15 cellular contexts compared by ENCODE assay signal in the genomic region with DNA sequence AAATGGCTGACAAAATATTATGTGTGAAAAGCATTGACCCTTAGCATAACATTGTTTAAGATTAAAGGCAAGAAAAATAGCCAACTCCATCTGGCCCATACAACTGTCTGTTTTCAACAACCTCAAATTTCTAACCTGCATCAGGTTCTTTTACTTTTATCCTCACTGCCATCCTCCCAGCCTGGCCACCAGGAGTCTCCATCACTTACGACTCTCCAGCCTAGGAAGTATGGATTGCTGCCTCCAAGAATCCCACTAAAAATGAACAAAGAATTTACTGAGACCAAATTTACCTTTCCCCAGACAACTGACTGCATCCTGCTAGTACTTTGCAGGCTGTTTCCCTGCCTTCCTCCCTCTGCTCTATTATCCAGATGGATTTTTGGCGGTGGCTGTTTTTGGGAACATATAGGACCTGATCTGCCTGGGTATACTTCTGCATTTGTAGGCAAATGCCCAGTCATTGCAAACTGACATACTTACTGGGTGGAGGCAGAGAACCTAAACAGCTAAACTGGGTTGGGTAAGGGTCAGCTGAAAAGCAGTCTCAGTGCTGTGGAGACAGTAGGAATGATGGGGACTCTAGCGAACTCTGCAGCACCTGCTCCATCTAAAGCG.
A peak's percentile ranks its signal among the peaks of the same experiment; 100 is the strongest.
DNase-seq lines count a peak whose midpoint lies in the region; ATAC-seq and TF ChIP-seq lines count a peak whose summit lies in the region.
"Had no signal": no experiment of that assay in that cellular context is flagged by ENCODE, and none has a peak within 500 bp of the region (broad histone marks: within the 10 kb centered on the region; RNA-seq: fewer than 3 reads in every experiment).

No MANE protein-coding gene starts in this region.

- no peaks in the 10 kb centered on the region for H3K27me3 ChIP-seq in BE2C
- H3K27me3 ChIP-seq in neural progenitor cell = no peaks in the 10 kb centered on the region
- no peaks in the 10 kb centered on the region for H3K27me3 ChIP-seq in neuronal stem cell (ENCODE audit: control insufficient read depth in 3 of 3, insufficient read depth in 3 of 3, low read depth in 1 of 3, low read length in 3 of 3)
- H3K27me3 ChIP-seq: spleen had no signal

- H2BK15ac ChIP-seq in neuronal stem cell (ENCODE audit: low read length) = no peak overlapping the region

- H2AFZ ChIP-seq in neural progenitor cell (replicated peaks) = no peak overlapping the region
- H2AFZ ChIP-seq in neuronal stem cell (ENCODE audit: low read length) = no peak overlapping the region

- peaks cover 6% of the 10 kb centered on the region for H3K36me3 ChIP-seq in BE2C
- H3K36me3 ChIP-seq in neural progenitor cell = peaks cover 4% of the 10 kb centered on the region
- peaks cover 6 to 95% of the 10 kb centered on the region in 2 donors for H3K36me3 ChIP-seq in neuronal stem cell (replicated peaks in 1 of 2; ENCODE audit: control insufficient read depth in 2 of 2, insufficient read depth in 2 of 2, low read length in 2 of 2)

- ATAC-seq in GM21619 (IDR thresholded peaks at IDR 0.05; ENCODE audit: unreplicated experiment) (no peak), GM21381 (IDR thresholded peaks at IDR 0.05; ENCODE audit: unreplicated experiment) (no peak)

- H3K14ac ChIP-seq in neuronal stem cell (ENCODE audit: low read length) = no peak overlapping the region

- H4K20me1 ChIP-seq in neural progenitor cell (ENCODE audit: low read depth) = no peaks in the 10 kb centered on the region

- whole genome bisulfite sequencing in neuronal stem cell (ENCODE audit: extremely low coverage in 2 of 2, insufficient read length in 2 of 2, insufficient replicate concordance in 1 of 2), 2 donors = no CpG with 5 or more reads among the region's 4 CpGs

- peak; percentile 41 for TF ChIP-seq CTCF in BE2C (IDR thresholded peaks at IDR 0.05; ENCODE audit: low read depth, low read length)
- no peak for TF ChIP-seq CTCF in endothelial cell (IDR thresholded peaks at IDR 0.05; ENCODE audit: unreplicated experiment)
- peak; percentile 32 for TF ChIP-seq CTCF in neural progenitor cell (IDR thresholded peaks at IDR 0.05)

- H2BK120ac ChIP-seq in neuronal stem cell (ENCODE audit: low read depth, low read length) = no peak overlapping the region

- H4K8ac ChIP-seq in neuronal stem cell (ENCODE audit: low read depth, low read length) = no peak overlapping the region

- H2BK12ac ChIP-seq in neuronal stem cell (ENCODE audit: low read length) = no peak overlapping the region

- H3K27ac ChIP-seq in neural progenitor cell (no peak overlapping the region), neuronal stem cell (replicated peaks; ENCODE audit: low read length) (no peak overlapping the region)
- H3K27ac ChIP-seq: spleen had no signal

- H4K91ac ChIP-seq in neuronal stem cell (ENCODE audit: low read depth, low read length, poor library complexity) = no peak overlapping the region

- H3K4me3 Mint-ChIP-seq in endothelial cell (ENCODE audit: unreplicated experiment) (peak overlapping the region; percentile 60), neural progenitor cell (no peak overlapping the region)
- H3K4me3 Mint-ChIP-seq: CD4-positive, CD25-positive, alpha-beta regulatory T cell; stimulated activated naive CD8-positive, alpha-beta T cell treated with anti-CD3 and anti-CD28 coated beads, Interleukin-15, Interleukin-2, amounts not matched to agents 100 ng/mL and 50 ng/mL, for 24 hours had no signal

- H3K9ac ChIP-seq in neural progenitor cell (no peak overlapping the region), neuronal stem cell (ENCODE audit: low read depth, low read length, poor library complexity) (no peak overlapping the region)

- H3K23ac ChIP-seq in neuronal stem cell (ENCODE audit: low read depth, low read length, poor library complexity) = no peak overlapping the region

- H3F3A ChIP-seq in neural progenitor cell (ENCODE audit: low read depth) = peaks cover 2% of the 10 kb centered on the region

- H3K27me3 Mint-ChIP-seq in endothelial cell (ENCODE audit: unreplicated experiment) = peaks cover 1% of the 10 kb centered on the region
- H3K27me3 Mint-ChIP-seq in neural progenitor cell (ENCODE audit: insufficient read depth, low read depth) = no peaks in the 10 kb centered on the region
- H3K27me3 Mint-ChIP-seq: CD4-positive, CD25-positive, alpha-beta regulatory T cell; stimulated activated naive CD8-positive, alpha-beta T cell treated with anti-CD3 and anti-CD28 coated beads, Interleukin-15, Interleukin-2, amounts not matched to agents 100 ng/mL and 50 ng/mL, for 24 hours had no signal

- DNase-seq in BE2C = no peak
- DNase-seq in M059J (ENCODE audit: low read depth) = peak; percentile 15
- DNase-seq in endothelial cell (ENCODE audit: low spot score) = no peak
- no peak for DNase-seq in neural progenitor cell (ENCODE audit: low spot score)
- no peak for DNase-seq in COLO829 (ENCODE audit: low spot score)
- no peak for DNase-seq in neuronal stem cell (ENCODE audit: low spot score)
- DNase-seq: amygdala; CD4-positive, CD25-positive, alpha-beta regulatory T cell; HCEC 1CT; NCI-H1092 treated with DMSO at 0.1 percent for 48 hours; nucleus accumbens; spleen had no signal

- H3K79me2 ChIP-seq in neural progenitor cell (ENCODE audit: low read depth) = no peaks in the 10 kb centered on the region

- H3K27ac Mint-ChIP-seq in endothelial cell (ENCODE audit: unreplicated experiment) (no peak overlapping the region), neural progenitor cell (no peak overlapping the region)
- H3K27ac Mint-ChIP-seq: stimulated activated naive CD8-positive, alpha-beta T cell treated with anti-CD3 and anti-CD28 coated beads, Interleukin-15, Interleukin-2, amounts not matched to agents 100 ng/mL and 50 ng/mL, for 24 hours had no signal

- no peak overlapping the region for H2BK5ac ChIP-seq in neuronal stem cell (ENCODE audit: low read length)

- no peak overlapping the region for H3K18ac ChIP-seq in neuronal stem cell (ENCODE audit: low read length)

- H3K4me2 ChIP-seq in neural progenitor cell (no peak overlapping the region), neuronal stem cell (ENCODE audit: insufficient read depth, low read length, poor library complexity, severe bottlenecking) (no peak overlapping the region)

- no peaks in the 10 kb centered on the region for H3K9me3 Mint-ChIP-seq in endothelial cell (ENCODE audit: unreplicated experiment)
- H3K9me3 Mint-ChIP-seq in neural progenitor cell = no peaks in the 10 kb centered on the region
- H3K9me3 Mint-ChIP-seq: CD4-positive, CD25-positive, alpha-beta regulatory T cell; stimulated activated naive CD8-positive, alpha-beta T cell treated with anti-CD3 and anti-CD28 coated beads, Interleukin-15, Interleukin-2, amounts not matched to agents 100 ng/mL and 50 ng/mL, for 24 hours had no signal

- no peaks in the 10 kb centered on the region for H3K79me1 ChIP-seq in neuronal stem cell (ENCODE audit: low read depth, low read length)

- no peak overlapping the region for H2AK5ac ChIP-seq in neuronal stem cell (ENCODE audit: low read depth, low read length)

- no peak overlapping the region for H3K4me3 ChIP-seq in BE2C (ENCODE audit: low read depth, low read length)
- H3K4me3 ChIP-seq in neural progenitor cell = no peak overlapping the region
- H3K4me3 ChIP-seq in neuronal stem cell (ENCODE audit: low read length in 2 of 2) = no peak overlapping the region
- H3K4me3 ChIP-seq: spleen had no signal

- H3K9me3 ChIP-seq in BE2C (no peaks in the 10 kb centered on the region), neural progenitor cell (ENCODE audit: low read depth) (no peaks in the 10 kb centered on the region), neuronal stem cell (replicated peaks in 1 of 2; ENCODE audit: control insufficient read depth in 2 of 2, insufficient read depth in 1 of 2, low read depth in 1 of 2, low read length in 2 of 2) (no peaks in the 10 kb centered on the region)
- H3K9me3 ChIP-seq: spleen had no signal

- H3K4me1 ChIP-seq in BE2C = peaks cover 13% of the 10 kb centered on the region
- H3K4me1 ChIP-seq in neural progenitor cell = peaks cover 2% of the 10 kb centered on the region
- H3K4me1 ChIP-seq in neuronal stem cell (ENCODE audit: control insufficient read depth in 2 of 2, insufficient read depth in 1 of 2, low read depth in 1 of 2, low read length in 2 of 2) = no peaks in the 10 kb centered on the region
- H3K4me1 ChIP-seq: spleen had no signal

- H3K4me1 Mint-ChIP-seq in endothelial cell (ENCODE audit: unreplicated experiment) (peaks cover 6% of the 10 kb centered on the region), neural progenitor cell (peaks cover 1% of the 10 kb centered on the region)

- H3K4ac ChIP-seq in neuronal stem cell (ENCODE audit: low read length) = no peak overlapping the region

- H3K36me3 Mint-ChIP-seq in endothelial cell (ENCODE audit: low read depth, unreplicated experiment) (peaks cover 30% of the 10 kb centered on the region), neural progenitor cell (peaks cover 31% of the 10 kb centered on the region)
